ENCODE assay signal across 8 cellular contexts in the genomic region with DNA sequence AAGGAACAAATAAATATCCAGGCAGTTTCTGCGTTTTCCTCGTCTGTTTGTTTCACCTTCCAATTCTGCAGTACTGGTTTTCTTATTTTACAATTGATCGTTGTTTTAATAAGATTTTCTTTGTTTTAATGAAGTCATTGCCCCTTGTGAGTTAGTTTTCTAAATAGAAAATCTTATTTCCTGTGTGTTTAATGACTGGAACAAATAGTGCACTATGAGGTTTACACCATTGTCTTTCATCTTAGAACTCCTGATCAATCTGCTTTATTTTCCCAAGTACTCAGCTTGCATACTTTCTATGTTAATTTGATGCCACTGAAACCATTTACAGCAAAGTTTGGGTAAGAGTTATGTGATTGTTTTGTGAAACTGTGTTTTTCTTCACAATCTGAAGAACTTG. TPM values are rescaled to one million over a fixed set of nuclear protein-coding genes. Genes with fewer than 3 reads are reported as not detected.
DNase-seq lines count a peak whose midpoint lies in the region; ATAC-seq and TF ChIP-seq lines count a peak whose summit lies in the region.

No MANE protein-coding gene starts in this region.

- TF ChIP-seq CTCF in upper lobe of left lung (IDR thresholded peaks at IDR 0.05) = no peak

- H3K14ac ChIP-seq in mesenchymal stem cell (ENCODE audit: low read length in 2 of 2) = no peak overlapping the region

- peak overlapping the region; percentile 74 for H3K4me2 ChIP-seq in mesenchymal stem cell (ENCODE audit: low read length, poor library complexity, severe bottlenecking)

- no peak overlapping the region for H2BK5ac ChIP-seq in mesenchymal stem cell (ENCODE audit: low read depth, low read length, poor library complexity, severe bottlenecking)

- H2AK5ac ChIP-seq in mesenchymal stem cell (ENCODE audit: low read length, severe bottlenecking) = no peak overlapping the region

- TF ChIP-seq POLR2A in upper lobe of left lung (IDR thresholded peaks at IDR 0.05) = no peak

- no peak overlapping the region for H2BK12ac ChIP-seq in mesenchymal stem cell (ENCODE audit: low read length in 2 of 2)

- H2AFZ ChIP-seq in mesenchymal stem cell (ENCODE audit: low read depth, low read length) = no peak overlapping the region

- WGBS in mesenchymal stem cell = no CpG with 5 or more reads among the region's 3 CpGs
- WGBS in upper lobe of left lung, 2 donors = 3 to 9% methylated on average over 3 of the region's 3 CpGs

- no peak overlapping the region for H3K23ac ChIP-seq in mesenchymal stem cell (ENCODE audit: low read length in 2 of 2)

- ATAC-seq in central memory CD8-positive, alpha-beta T cell (replicated peaks; ENCODE audit: extremely low read depth, poor library complexity, severe bottlenecking) = no peak
- ATAC-seq in upper lobe of left lung (ENCODE audit: low FRiP score in 2 of 2) (no peak), HG02852 (IDR thresholded peaks at IDR 0.05; ENCODE audit: unreplicated experiment) (no peak), GM18858 (IDR thresholded peaks at IDR 0.05; ENCODE audit: unreplicated experiment) (no peak)

- H2BK15ac ChIP-seq in mesenchymal stem cell (ENCODE audit: low read depth, poor library complexity, severe bottlenecking) = no peak overlapping the region

- no peaks in the 10 kb centered on the region for H3K27me3 ChIP-seq in mesenchymal stem cell (ENCODE audit: control insufficient read depth in 1 of 2, insufficient read depth in 1 of 2, low read length in 2 of 2)
- no peaks in the 10 kb centered on the region for H3K27me3 ChIP-seq in upper lobe of left lung

- DNase-seq in activated naive CD4-positive, alpha-beta T cell treated with Interleukin-2 at 50 U/mL for 16 hours = no peak
- DNase-seq in central memory CD8-positive, alpha-beta T cell (ENCODE audit: low spot score in 2 of 2) = no peak
- DNase-seq in mesenchymal stem cell = no peak
- DNase-seq in upper lobe of left lung = no peak
- no peak for DNase-seq in stimulated activated CD4-positive, alpha-beta T cell treated with anti-CD3 and anti-CD28 coated beads, Interleukin-12 subunit alpha, Interleukin-12 subunit beta, amount 100 ng/mL, for 4 hours

- H3K4me1 Mint-ChIP-seq in activated naive CD4-positive, alpha-beta T cell treated with anti-CD3 and anti-CD28 coated beads, Interleukin-2, amount 50 U/mL, for 24 hours = peaks cover 66% of the 10 kb centered on the region
- H3K4me1 Mint-ChIP-seq in central memory CD8-positive, alpha-beta T cell = peaks cover 46% of the 10 kb centered on the region

- no peaks in the 10 kb centered on the region for H3K27me3 Mint-ChIP-seq in activated naive CD4-positive, alpha-beta T cell treated with anti-CD3 and anti-CD28 coated beads, Interleukin-2, amount 50 U/mL, for 24 hours
- peaks cover 6% of the 10 kb centered on the region for H3K27me3 Mint-ChIP-seq in central memory CD8-positive, alpha-beta T cell

- H3K36me3 ChIP-seq in mesenchymal stem cell (ENCODE audit: control insufficient read depth in 1 of 2, insufficient read depth in 2 of 2, low read depth in 1 of 2, low read length in 2 of 2) = peaks cover 0 to 4% of the 10 kb centered on the region in 2 experiments
- H3K36me3 ChIP-seq in upper lobe of left lung = no peaks in the 10 kb centered on the region

- H3K18ac ChIP-seq in mesenchymal stem cell (ENCODE audit: low read depth in 1 of 2, low read length in 2 of 2) = no peak overlapping the region

- H3K9me3 ChIP-seq in mesenchymal stem cell (ENCODE audit: control insufficient read depth, low read length) = no peaks in the 10 kb centered on the region
- H3K9me3 ChIP-seq in upper lobe of left lung = no peaks in the 10 kb centered on the region

- H3K36me3 Mint-ChIP-seq in activated naive CD4-positive, alpha-beta T cell treated with anti-CD3 and anti-CD28 coated beads, Interleukin-2, amount 50 U/mL, for 24 hours = peaks cover 1% of the 10 kb centered on the region
- peaks cover 12% of the 10 kb centered on the region for H3K36me3 Mint-ChIP-seq in central memory CD8-positive, alpha-beta T cell (ENCODE audit: insufficient read depth)

- TF ChIP-seq EP300 in upper lobe of left lung (IDR thresholded peaks at IDR 0.05) = no peak

- H3K27ac Mint-ChIP-seq in activated naive CD4-positive, alpha-beta T cell treated with anti-CD3 and anti-CD28 coated beads, Interleukin-2, amount 50 U/mL, for 24 hours = peak overlapping the region; percentile 99
- H3K27ac Mint-ChIP-seq in central memory CD8-positive, alpha-beta T cell (ENCODE audit: low read depth) = peak overlapping the region; percentile 94

- no peak overlapping the region for H2BK120ac ChIP-seq in mesenchymal stem cell (ENCODE audit: low read depth, low read length)

- H4K91ac ChIP-seq in mesenchymal stem cell (ENCODE audit: low read length) = no peak overlapping the region

- no peak overlapping the region for H3K4ac ChIP-seq in mesenchymal stem cell (ENCODE audit: low read depth in 1 of 2, low read length in 2 of 2)

- H3K9ac ChIP-seq in mesenchymal stem cell (ENCODE audit: low read length) = peak overlapping the region; percentile 90

- H3K4me3 Mint-ChIP-seq in activated naive CD4-positive, alpha-beta T cell treated with anti-CD3 and anti-CD28 coated beads, Interleukin-2, amount 50 U/mL, for 24 hours = peak overlapping the region; percentile 95
- peak overlapping the region; percentile 93 for H3K4me3 Mint-ChIP-seq in central memory CD8-positive, alpha-beta T cell

- peaks cover 3% of the 10 kb centered on the region for H3K79me1 ChIP-seq in mesenchymal stem cell (replicated peaks; ENCODE audit: low read length, poor library complexity, severe bottlenecking)

- H3K4me1 ChIP-seq in mesenchymal stem cell (ENCODE audit: control insufficient read depth, insufficient read depth, low read depth, low read length) (peaks cover 3% of the 10 kb centered on the region), upper lobe of left lung (peaks cover 11 to 37% (median 30%) of the 10 kb centered on the region in 4 donors)

- no peaks in the 10 kb centered on the region for H3K9me3 Mint-ChIP-seq in activated naive CD4-positive, alpha-beta T cell treated with anti-CD3 and anti-CD28 coated beads, Interleukin-2, amount 50 U/mL, for 24 hours
- H3K9me3 Mint-ChIP-seq in central memory CD8-positive, alpha-beta T cell = no peaks in the 10 kb centered on the region

- H4K8ac ChIP-seq in mesenchymal stem cell (ENCODE audit: low read length) = no peak overlapping the region

- H3K27ac ChIP-seq in mesenchymal stem cell (ENCODE audit: low read length, poor library complexity, severe bottlenecking) (peak overlapping the region; percentile 64), upper lobe of left lung (peak overlapping the region; percentile 93 to 99 (median 96))

- peak overlapping the region; percentile 96 to 98 for H3K4me3 ChIP-seq in mesenchymal stem cell (ENCODE audit: insufficient read depth in 1 of 2, low read depth in 1 of 2, low read length in 2 of 2)
- H3K4me3 ChIP-seq in upper lobe of left lung = peak overlapping the region; percentile 75 to 94 (median 90)

RNA-seq across cellular contexts. Expression of a gene that starts 1.3 kb away (rescaled TPM):
- 14.3 TPM for polyA plus RNA-seq in mesenchymal stem cell (2013, experiment 1 of 2)
- polyA plus RNA-seq in mesenchymal stem cell (2013, experiment 2 of 2) = 15.1 TPM
- total RNA-seq in upper lobe of left lung = 10 to 100 TPM; 29.5 to 78.4 (median 43.7) TPM
